Comparison of ENCODE assay signal across 27 cellular contexts in genomic region chr7:169165-169853, GRCh38. TPM values are rescaled to one million over a fixed set of nuclear protein-coding genes. Genes with fewer than 3 reads are reported as not detected.
"Had no signal": no experiment of that assay in that cellular context is flagged by ENCODE, and none has a peak within 500 bp of the region (broad histone marks: within the 10 kb centered on the region; RNA-seq: fewer than 3 reads in every experiment).

No MANE protein-coding gene starts in this region.

- H3K4me1 ChIP-seq: tibial artery had no signal

- H3K27ac Mint-ChIP-seq: activated CD4-positive, alpha-beta memory T cell treated with anti-CD3 and anti-CD28 coated beads, Interleukin-2, amount 10 ng/mL, durations not matched to agents 7 days and 5 days; activated CD4-positive, alpha-beta T cell treated with anti-CD3 and anti-CD28 coated beads, Interleukin-2, amount 10 ng/mL, durations not matched to agents 7 days and 5 days; activated naive CD4-positive, alpha-beta T cell treated with anti-CD3 and anti-CD28 coated beads, Interleukin-2, amount 50 U/mL, for 24 hours; activated naive CD8-positive, alpha-beta T cell treated with anti-CD3 and anti-CD28 coated beads, Interleukin-2, amount 50 U/mL, for 24 hours; activated T-cell treated with anti-CD3 and anti-CD28 coated beads, Interleukin-2, amount 50 U/mL, for 24 hours; memory B cell; progenitor cell of endocrine pancreas; WTC11 had no signal

- H3K9me3 ChIP-seq: esophagus squamous epithelium, spleen, suprapubic skin, tibial artery had no signal

- H3K4me1 Mint-ChIP-seq: activated CD4-positive, alpha-beta memory T cell treated with anti-CD3 and anti-CD28 coated beads, Interleukin-2, amount 10 ng/mL, durations not matched to agents 7 days and 5 days; activated CD4-positive, alpha-beta T cell treated with anti-CD3 and anti-CD28 coated beads, Interleukin-2, amount 10 ng/mL, durations not matched to agents 7 days and 5 days; activated naive CD4-positive, alpha-beta T cell treated with anti-CD3 and anti-CD28 coated beads, Interleukin-2, amount 50 U/mL, for 24 hours; memory B cell had no signal

- H3K36me3 Mint-ChIP-seq: activated naive CD4-positive, alpha-beta T cell treated with anti-CD3 and anti-CD28 coated beads, Interleukin-2, amount 50 U/mL, for 24 hours; memory B cell; naive thymus-derived CD8-positive, alpha-beta T cell; WTC11 had no signal

- FAIRE-seq: endometrium had no signal

- H3K9me3 Mint-ChIP-seq: activated CD4-positive, alpha-beta memory T cell treated with anti-CD3 and anti-CD28 coated beads, Interleukin-2, amount 10 ng/mL, durations not matched to agents 7 days and 5 days; activated CD4-positive, alpha-beta T cell treated with anti-CD3 and anti-CD28 coated beads, Interleukin-2, amount 10 ng/mL, durations not matched to agents 7 days and 5 days; activated naive CD4-positive, alpha-beta T cell treated with anti-CD3 and anti-CD28 coated beads, Interleukin-2, amount 50 U/mL, for 24 hours; activated naive CD8-positive, alpha-beta T cell treated with anti-CD3 and anti-CD28 coated beads, Interleukin-2, amount 50 U/mL, for 24 hours; activated T-cell treated with anti-CD3 and anti-CD28 coated beads, Interleukin-2, amount 50 U/mL, for 24 hours; dendritic cell treated with granulocyte-macrophage colony-stimulating factor and Interleukin-4, amounts not matched to agents 40 ng/mL and 50 ng/mL, for 4 days; memory B cell; naive thymus-derived CD8-positive, alpha-beta T cell; WTC11 had no signal

- H3K4me3 Mint-ChIP-seq: activated CD4-positive, alpha-beta memory T cell treated with anti-CD3 and anti-CD28 coated beads, Interleukin-2, amount 10 ng/mL, durations not matched to agents 7 days and 5 days; activated CD4-positive, alpha-beta T cell treated with anti-CD3 and anti-CD28 coated beads, Interleukin-2, amount 10 ng/mL, durations not matched to agents 7 days and 5 days; activated naive CD4-positive, alpha-beta T cell treated with anti-CD3 and anti-CD28 coated beads, Interleukin-2, amount 50 U/mL, for 24 hours; activated naive CD8-positive, alpha-beta T cell treated with anti-CD3 and anti-CD28 coated beads, Interleukin-2, amount 50 U/mL, for 24 hours; activated T-cell treated with anti-CD3 and anti-CD28 coated beads, Interleukin-2, amount 50 U/mL, for 24 hours; dendritic cell treated with granulocyte-macrophage colony-stimulating factor and Interleukin-4, amounts not matched to agents 40 ng/mL and 50 ng/mL, for 4 days; memory B cell; naive thymus-derived CD8-positive, alpha-beta T cell; WTC11 had no signal

- H3K4me3 ChIP-seq: esophagus squamous epithelium, spleen, suprapubic skin, tibial artery had no signal

- ATAC-seq: activated naive CD8-positive, alpha-beta T cell treated with anti-CD3 and anti-CD28 coated beads, Interleukin-2, amount 50 U/mL, for 24 hours; left cardiac atrium; naive thymus-derived CD8-positive, alpha-beta T cell; WTC11 had no signal

- H3K27ac ChIP-seq: epithelial cell of prostate, esophagus squamous epithelium, spleen, suprapubic skin, tibial artery had no signal

- DNase-seq: activated CD4-positive, alpha-beta memory T cell treated with anti-CD3 and anti-CD28 coated beads, Interleukin-2, amount 10 ng/mL, durations not matched to agents 7 days and 5 days; activated CD4-positive, alpha-beta T cell treated with anti-CD3 and anti-CD28 coated beads for 1 hour; activated CD4-positive, alpha-beta T cell treated with anti-CD3 and anti-CD28 coated beads, Interleukin-2, amount 10 ng/mL, durations not matched to agents 7 days and 5 days; activated CD8-positive, alpha-beta memory T cell treated with anti-CD3 and anti-CD28 coated beads, Interleukin-2, amount 50 U/mL, for 48 hours; activated gamma-delta T cell treated with Interleukin-2 at 50 U/mL for 16 hours; activated naive CD8-positive, alpha-beta T cell treated with anti-CD3 and anti-CD28 coated beads, Interleukin-2, amount 50 U/mL, for 24 hours; activated T-cell treated with anti-CD3 and anti-CD28 coated beads, Interleukin-2, amount 50 U/mL, for 24 hours; amygdala; caudate nucleus; esophagus squamous epithelium; foreskin melanocyte; islet precursor cell; left cardiac atrium; midbrain; naive thymus-derived CD8-positive, alpha-beta T cell; stimulated activated naive CD4-positive, alpha-beta T cell; T-helper 2 cell; tibial artery had no signal

- H3K36me3 ChIP-seq: esophagus squamous epithelium, spleen, suprapubic skin, tibial artery had no signal

- H3K27me3 Mint-ChIP-seq: activated CD4-positive, alpha-beta memory T cell treated with anti-CD3 and anti-CD28 coated beads, Interleukin-2, amount 10 ng/mL, durations not matched to agents 7 days and 5 days had no signal

RNA-seq across cellular contexts. Expression of gene FAM20C, which starts 23.1 kb away (rescaled TPM):
- polyA plus RNA-seq: naive thymus-derived CD8-positive, alpha-beta T cell had no signal
